ENCODE assay signal across 1 cellular context in the genomic region with DNA sequence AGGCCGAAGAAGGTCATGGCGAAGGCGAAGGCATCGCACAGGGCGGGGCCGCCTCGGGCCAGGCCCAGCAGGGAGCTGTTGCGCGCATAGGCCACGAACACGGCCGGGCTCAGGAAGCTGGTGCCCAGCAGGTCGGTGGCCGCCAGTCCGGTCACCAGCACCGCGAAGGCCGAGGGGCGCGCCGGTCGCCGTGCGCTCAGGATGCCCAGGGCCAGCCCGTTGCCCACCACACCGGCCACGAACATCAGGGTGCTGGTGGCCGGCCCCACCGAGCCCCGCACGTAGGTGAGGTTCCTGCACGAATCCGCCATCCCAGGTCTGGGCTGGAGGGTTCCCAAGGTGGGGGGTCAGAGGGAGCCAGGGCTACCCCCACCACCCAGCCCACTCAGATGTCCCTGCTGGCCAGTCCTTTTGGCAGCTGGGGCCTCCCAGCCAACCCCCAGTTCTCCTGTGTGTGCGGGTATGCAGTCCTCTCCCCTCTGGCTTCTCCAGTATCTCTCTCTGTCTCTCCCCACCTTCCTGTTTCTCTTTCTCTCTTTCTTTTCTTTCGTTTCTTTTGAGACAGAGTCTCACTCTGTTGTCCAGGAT.
TF ChIP-seq lines count a peak whose summit lies in the region.

No MANE protein-coding gene starts in this region.

TF ChIP-seq in GM12878, 131 proteins besides CTCF, POLR2A, EP300 and RAD21:
- TF ChIP-seq KAT2A (conservative IDR thresholded peaks at IDR 0.05; ENCODE audit: control insufficient read depth, low read depth, low read length) = no peak
- TF ChIP-seq MLLT1 (IDR thresholded peaks at IDR 0.05) = peak; percentile 81; the same call in 1 of the 2 replicates
TF ChIP-seq in GM12878: peak in this region for 1.
